In the genomic region with DNA sequence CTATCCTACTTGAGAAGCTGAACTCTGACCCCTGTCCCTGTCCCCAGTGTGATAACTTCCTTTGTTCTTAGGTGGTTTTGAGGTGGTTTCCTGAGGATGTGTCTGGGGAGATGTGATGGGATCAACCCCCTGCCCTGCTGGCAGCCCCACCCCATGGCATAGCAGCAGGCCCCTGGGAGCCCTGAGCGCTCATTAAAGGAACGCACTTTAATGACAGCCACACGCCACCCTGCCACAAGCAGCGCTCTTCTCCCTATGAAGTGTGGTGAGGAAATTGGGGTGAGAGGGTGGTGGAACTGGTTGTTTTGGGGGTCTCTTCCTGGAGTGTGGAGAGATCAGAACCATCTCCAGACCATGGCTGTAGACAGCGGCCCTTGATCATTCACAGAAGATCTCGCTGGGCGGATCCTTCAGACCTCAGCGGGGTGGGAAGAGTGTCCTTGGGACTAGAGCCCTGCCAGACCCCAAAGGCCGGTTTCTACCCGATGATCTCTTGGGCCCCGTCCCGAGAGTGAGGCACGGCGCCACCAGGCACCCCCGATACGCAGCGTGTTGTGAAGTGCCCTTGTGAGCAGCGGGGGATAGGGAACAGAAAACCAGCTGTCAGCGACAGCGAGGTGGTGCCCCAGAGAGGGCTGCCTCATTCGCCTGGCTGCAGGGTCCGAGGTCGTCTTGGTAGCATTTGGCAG, we compare ENCODE assay signal across 8 cellular contexts. TPM values are rescaled to one million over a fixed set of nuclear protein-coding genes. Genes with fewer than 3 reads are reported as not detected.
DNase-seq lines count a peak whose midpoint lies in the region; ATAC-seq, FAIRE-seq and TF ChIP-seq lines count a peak whose summit lies in the region.

No MANE protein-coding gene starts in this region.

- intact Hi-C loops in Caco-2 (cut with micrococcal nuclease; ENCODE audit: unreplicated experiment) = no loop called here
- intact Hi-C loops in pancreas (cut with DNase I) = no loop called here

- H3K27me3 ChIP-seq in Caco-2 (replicated peaks; ENCODE audit: control insufficient read depth, insufficient read depth, low read length) (no peaks in the 10 kb centered on the region), pancreas (no peaks in the 10 kb centered on the region)

- no TSS peak for BruUV-seq in Caco-2 (replicated peaks; lab: Mats Ljungman, UMichigan)

- ATAC-seq in pancreas = peak in 1 of 4 donors; percentile 13
- ATAC-seq in GM19023 (IDR thresholded peaks at IDR 0.05; ENCODE audit: unreplicated experiment) = no peak

- H3K4me1 ChIP-seq in Caco-2 = peaks cover 10% of the 10 kb centered on the region
- H3K4me1 ChIP-seq in pancreas = peaks cover 0 to 32% (median 7%) of the 10 kb centered on the region in 3 donors

- POLR2A ChIA-PET in Caco-2 (lab: Charles Lee) = interaction anchor here (0.5 kb wide), 1 partner anchor 33 kb away, joined by 12 read pairs; no protein-coding TSS in a partner anchor

- H3K4me3 ChIP-seq in Caco-2 (ENCODE audit: low read depth, low read length) (no peak overlapping the region), pancreas (no peak overlapping the region)

- FAIRE-seq in pancreas (lab: Jason Lieb, UNC) = no peak

- H3K9me3 Mint-ChIP-seq in Caco-2 (ENCODE audit: unreplicated experiment) = no peaks in the 10 kb centered on the region
- no peaks in the 10 kb centered on the region for H3K9me3 Mint-ChIP-seq in IgD-negative memory B cell

- H3K36me3 Mint-ChIP-seq in Caco-2 (ENCODE audit: insufficient read depth, unreplicated experiment) (peaks cover 36% of the 10 kb centered on the region), IgD-negative memory B cell (no peaks in the 10 kb centered on the region)

- TF ChIP-seq CTCF in Caco-2 (IDR thresholded peaks at IDR 0.05; ENCODE audit: insufficient read depth in 1 of 2, low read depth in 1 of 2, low read length in 1 of 2, severe bottlenecking in 1 of 2, unreplicated experiment in 1 of 2) = no peak
- TF ChIP-seq CTCF in pancreas (IDR thresholded peaks at IDR 0.05) = no peak

- CTCF ChIA-PET in Caco-2 (lab: Charles Lee) = no interaction called here

- peaks cover 1% of the 10 kb centered on the region for H3K36me3 ChIP-seq in Caco-2 (ENCODE audit: control insufficient read depth, insufficient read depth, low read length)
- no peaks in the 10 kb centered on the region for H3K36me3 ChIP-seq in pancreas

- H3K9me3 ChIP-seq in Caco-2 = no peaks in the 10 kb centered on the region
- no peaks in the 10 kb centered on the region for H3K9me3 ChIP-seq in pancreas

- H3K27me3 Mint-ChIP-seq in Caco-2 (ENCODE audit: insufficient read depth, unreplicated experiment) (no peaks in the 10 kb centered on the region), IgD-negative memory B cell (no peaks in the 10 kb centered on the region)

- H3K27ac Mint-ChIP-seq in Caco-2 (ENCODE audit: unreplicated experiment) (peak overlapping the region; percentile 84), IgD-negative memory B cell (peak overlapping the region; percentile 83 to 93 (median 89))

- peak overlapping the region; percentile 29 to 88 (median 62) for H3K27ac ChIP-seq in pancreas

- H3K4me3 Mint-ChIP-seq in Caco-2 (ENCODE audit: unreplicated experiment) = no peak overlapping the region
- peak overlapping the region; percentile 38 to 85 (median 76) for H3K4me3 Mint-ChIP-seq in IgD-negative memory B cell

- peaks cover 25% of the 10 kb centered on the region for H3K4me1 Mint-ChIP-seq in Caco-2 (ENCODE audit: low read depth, unreplicated experiment)
- H3K4me1 Mint-ChIP-seq in IgD-negative memory B cell = peaks cover 27 to 32% (median 29%) of the 10 kb centered on the region in 3 donors

- DNase-seq in Caco-2 (no peak), pancreas (peak in 2 of 6 donors; percentile 15 to 67), foreskin melanocyte (no peak), HUDEP-2 (lab: John Stamatoyannopoulos, UW; ENCODE audit: unreplicated experiment in 76 of 76) (no peak), NAMALWA (ENCODE audit: low spot score) (no peak)
- peak; percentile 45 for DNase-seq in effector CD8-positive, alpha-beta T cell (lab: John Stamatoyannopoulos, UW)

- 95 to 97% methylated on average over 23 of the region's 23 CpGs for WGBS in pancreas, 2 donors

RNA-seq across cellular contexts. Expression of a gene that starts 45.4 kb away (rescaled TPM):
- total RNA-seq in Caco-2 (2022) (45.0 and 47.9 TPM in 2 replicates), pancreas (10 to 100 TPM in 3 of 6 donors, 1 to 10 TPM in 3; 8.1 to 17.1 (median 10.1) TPM)
- polyA plus RNA-seq in IgD-negative memory B cell (13.7 TPM), pancreas (1 to 10 TPM; 7.9 to 8.6 TPM)
